Comparison of ENCODE assay signal across 8 cellular contexts in genomic region chr12:124588689-124589318, GRCh38. TPM values are rescaled to one million over a fixed set of nuclear protein-coding genes. Genes with fewer than 3 reads are reported as not detected.
DNase-seq lines count a peak whose midpoint lies in the region; ATAC-seq and TF ChIP-seq lines count a peak whose summit lies in the region.

No MANE protein-coding gene starts in this region.

- CTCF ChIA-PET in RWPE1 (lab: Yijun Ruan, JAX), result no interaction called here

- H3K27ac ChIP-seq in RWPE1 (peak overlapping the region; percentile 80), epithelial cell of prostate (peak overlapping the region; percentile 39)

- no peak for TF ChIP-seq CTCF in RWPE1 (conservative IDR thresholded peaks at IDR 0.05; ENCODE audit: low read depth)

- DNase-seq in EH (ENCODE audit: low read depth) (peak; percentile 77), RWPE1 (ENCODE audit: low spot score) (peak; percentile 83), epithelial cell of prostate (ENCODE audit: low read depth, low spot score) (no peak), pulmonary artery endothelial cell (ENCODE audit: low read depth, low spot score) (peak; percentile 57), NCI-H524 treated with DMSO at 0.1 percent for 48 hours (lab: John Stamatoyannopoulos, UW) (no peak), NCI-H2081 (lab: John Stamatoyannopoulos, UW) (no peak)

- ATAC-seq in GM18519 (IDR thresholded peaks at IDR 0.05; ENCODE audit: low FRiP score, unreplicated experiment), result no peak
- ATAC-seq in HG02798 (IDR thresholded peaks at IDR 0.05; ENCODE audit: poor library complexity, unreplicated experiment), result no peak

- POLR2A ChIA-PET in RWPE1 (lab: Yijun Ruan, JAX; ENCODE audit: low non-redundant PET), result no interaction called here

RNA-seq across cellular contexts. Expression of gene NCOR2, which starts 21.4 kb away (rescaled TPM):
- total RNA-seq in pulmonary artery endothelial cell, result 37.2 and 43.5 TPM in 2 replicates

Comparison
In these comparisons a context has a peak if more than half of its experiments do, and no peak if none do; other contexts are left out.
1. DNase-seq: peak in EH (single experiment), RWPE1 (single experiment) and pulmonary artery endothelial cell (single experiment); none in epithelial cell of prostate (single experiment), NCI-H524 treated with DMSO at 0.1 percent for 48 hours (single experiment) and NCI-H2081 (0 of 2).